Comparison of ENCODE assay signal across 19 cellular contexts in genomic region chr2:127619191-127619590, GRCh38. TPM values are rescaled to one million over a fixed set of nuclear protein-coding genes. Genes with fewer than 3 reads are reported as not detected.
DNase-seq lines count a peak whose midpoint lies in the region; ATAC-seq and TF ChIP-seq lines count a peak whose summit lies in the region.
"Had no signal": no experiment of that assay in that cellular context is flagged by ENCODE, and none has a peak within 500 bp of the region (broad histone marks: within the 10 kb centered on the region; RNA-seq: fewer than 3 reads in every experiment).

No MANE protein-coding gene starts in this region.

- DNase-seq in activated CD8-positive, alpha-beta memory T cell treated with anti-CD3 and anti-CD28 coated beads, Interleukin-2, amount 50 U/mL, for 48 hours: peak; percentile 22
- DNase-seq in activated CD8-positive, alpha-beta memory T cell treated with anti-CD3 and anti-CD28 coated beads, Interleukin-2, amount 10 ng/mL, durations not matched to agents 7 days and 5 days: no peak
- DNase-seq in WERI-Rb-1 (peak; percentile 0), nephron progenitor cell (no peak), NOMO-1 (lab: John Stamatoyannopoulos, UW; ENCODE audit: unreplicated experiment in 2 of 2) (no peak)
- no peak for DNase-seq in activated CD8-positive, alpha-beta T cell treated with anti-CD3 and anti-CD28 coated beads for 36 hours
- no peak for DNase-seq in activated CD4-positive, alpha-beta memory T cell treated with anti-CD3 and anti-CD28 coated beads for 36 hours
- DNase-seq: Calu3; CD4-positive, CD25-positive, alpha-beta regulatory T cell; Karpas-422; NCI-H1417; NCI-H1930; NCI-H2171; NCI-H774; Right ventricle myocardium superior had no signal

- no peak overlapping the region for H3K4me3 Mint-ChIP-seq in activated CD8-positive, alpha-beta memory T cell treated with anti-CD3 and anti-CD28 coated beads, Interleukin-2, amount 10 ng/mL, durations not matched to agents 7 days and 5 days
- no peak overlapping the region for H3K4me3 Mint-ChIP-seq in nephron progenitor cell
- H3K4me3 Mint-ChIP-seq in activated CD8-positive, alpha-beta T cell treated with anti-CD3 and anti-CD28 coated beads for 36 hours: no peak overlapping the region
- H3K4me3 Mint-ChIP-seq in activated CD4-positive, alpha-beta memory T cell treated with anti-CD3 and anti-CD28 coated beads for 36 hours: no peak overlapping the region
- H3K4me3 Mint-ChIP-seq: CD4-positive, CD25-positive, alpha-beta regulatory T cell had no signal

- TF ChIP-seq CTCF in WERI-Rb-1 (IDR thresholded peaks at IDR 0.05; ENCODE audit: low read depth, low read length): no peak
- no peak for TF ChIP-seq CTCF in nephron progenitor cell (IDR thresholded peaks at IDR 0.05)
- TF ChIP-seq CTCF in activated CD8-positive, alpha-beta T cell treated with anti-CD3 and anti-CD28 coated beads for 36 hours (IDR thresholded peaks at IDR 0.05): no peak

- H3K27ac Mint-ChIP-seq in activated CD8-positive, alpha-beta memory T cell treated with anti-CD3 and anti-CD28 coated beads, Interleukin-2, amount 10 ng/mL, durations not matched to agents 7 days and 5 days: no peak overlapping the region
- peak overlapping the region; percentile 59 for H3K27ac Mint-ChIP-seq in nephron progenitor cell
- H3K27ac Mint-ChIP-seq in activated CD8-positive, alpha-beta T cell treated with anti-CD3 and anti-CD28 coated beads for 36 hours: no peak overlapping the region
- no peak overlapping the region for H3K27ac Mint-ChIP-seq in activated CD4-positive, alpha-beta memory T cell treated with anti-CD3 and anti-CD28 coated beads for 36 hours

- H3K9me3 ChIP-seq in WERI-Rb-1 (ENCODE audit: severe bottlenecking): no peaks in the 10 kb centered on the region

- H3K4me3 ChIP-seq in WERI-Rb-1 (ENCODE audit: low read depth, low read length): no peak overlapping the region

- no peaks in the 10 kb centered on the region for H3K36me3 Mint-ChIP-seq in activated CD8-positive, alpha-beta memory T cell treated with anti-CD3 and anti-CD28 coated beads, Interleukin-2, amount 10 ng/mL, durations not matched to agents 7 days and 5 days
- no peaks in the 10 kb centered on the region for H3K36me3 Mint-ChIP-seq in nephron progenitor cell (ENCODE audit: low read depth)
- no peaks in the 10 kb centered on the region for H3K36me3 Mint-ChIP-seq in activated CD8-positive, alpha-beta T cell treated with anti-CD3 and anti-CD28 coated beads for 36 hours (ENCODE audit: low read depth)
- no peaks in the 10 kb centered on the region for H3K36me3 Mint-ChIP-seq in activated CD4-positive, alpha-beta memory T cell treated with anti-CD3 and anti-CD28 coated beads for 36 hours

- ATAC-seq in activated CD8-positive, alpha-beta memory T cell treated with anti-CD3 and anti-CD28 coated beads, Interleukin-2, amount 10 ng/mL, durations not matched to agents 7 days and 5 days: no peak
- ATAC-seq in GM21737 (IDR thresholded peaks at IDR 0.05; ENCODE audit: unreplicated experiment): no peak
- no peak for ATAC-seq in activated CD8-positive, alpha-beta T cell treated with anti-CD3 and anti-CD28 coated beads for 36 hours

- intact Hi-C loops in activated CD8-positive, alpha-beta T cell treated with anti-CD3 and anti-CD28 coated beads for 36 hours (cut with micrococcal nuclease): no loop called here
- intact Hi-C loops in activated CD4-positive, alpha-beta memory T cell treated with anti-CD3 and anti-CD28 coated beads for 36 hours (cut with micrococcal nuclease): no loop called here

- H3K27me3 Mint-ChIP-seq in activated CD8-positive, alpha-beta memory T cell treated with anti-CD3 and anti-CD28 coated beads, Interleukin-2, amount 10 ng/mL, durations not matched to agents 7 days and 5 days: peaks cover 34% of the 10 kb centered on the region
- H3K27me3 Mint-ChIP-seq in nephron progenitor cell (ENCODE audit: low read depth, poor library complexity): peaks cover 18% of the 10 kb centered on the region
- peaks cover 7% of the 10 kb centered on the region for H3K27me3 Mint-ChIP-seq in activated CD8-positive, alpha-beta T cell treated with anti-CD3 and anti-CD28 coated beads for 36 hours
- no peaks in the 10 kb centered on the region for H3K27me3 Mint-ChIP-seq in activated CD4-positive, alpha-beta memory T cell treated with anti-CD3 and anti-CD28 coated beads for 36 hours

- no peaks in the 10 kb centered on the region for H3K27me3 ChIP-seq in WERI-Rb-1 (ENCODE audit: insufficient read depth, low read depth, severe bottlenecking)

- POLR2A ChIA-PET in activated CD8-positive, alpha-beta T cell treated with anti-CD3 and anti-CD28 coated beads for 36 hours (lab: Charles Lee): no interaction called here
- POLR2A ChIA-PET in activated CD4-positive, alpha-beta memory T cell treated with anti-CD3 and anti-CD28 coated beads for 36 hours (lab: Charles Lee): no interaction called here

- no peak overlapping the region for H3K27ac ChIP-seq in WERI-Rb-1

- CTCF ChIA-PET in activated CD8-positive, alpha-beta memory T cell treated with anti-CD3 and anti-CD28 coated beads, Interleukin-2, amount 10 ng/mL, durations not matched to agents 7 days and 5 days (lab: Charles Lee): no interaction called here
- CTCF ChIA-PET in activated CD8-positive, alpha-beta T cell treated with anti-CD3 and anti-CD28 coated beads for 36 hours (lab: Charles Lee): no interaction called here
- CTCF ChIA-PET in activated CD4-positive, alpha-beta memory T cell treated with anti-CD3 and anti-CD28 coated beads for 36 hours (lab: Charles Lee): no interaction called here

- peaks cover 9% of the 10 kb centered on the region for H3K4me1 Mint-ChIP-seq in activated CD8-positive, alpha-beta memory T cell treated with anti-CD3 and anti-CD28 coated beads, Interleukin-2, amount 10 ng/mL, durations not matched to agents 7 days and 5 days
- peaks cover 56% of the 10 kb centered on the region for H3K4me1 Mint-ChIP-seq in nephron progenitor cell
- peaks cover 22% of the 10 kb centered on the region for H3K4me1 Mint-ChIP-seq in activated CD8-positive, alpha-beta T cell treated with anti-CD3 and anti-CD28 coated beads for 36 hours (ENCODE audit: low read depth)
- H3K4me1 Mint-ChIP-seq in activated CD4-positive, alpha-beta memory T cell treated with anti-CD3 and anti-CD28 coated beads for 36 hours (ENCODE audit: low read depth): no peaks in the 10 kb centered on the region

- no peaks in the 10 kb centered on the region for H3K36me3 ChIP-seq in WERI-Rb-1

- H3K9me3 Mint-ChIP-seq in activated CD8-positive, alpha-beta memory T cell treated with anti-CD3 and anti-CD28 coated beads, Interleukin-2, amount 10 ng/mL, durations not matched to agents 7 days and 5 days (ENCODE audit: low read depth): no peaks in the 10 kb centered on the region
- peaks cover 9% of the 10 kb centered on the region for H3K9me3 Mint-ChIP-seq in nephron progenitor cell
- H3K9me3 Mint-ChIP-seq in activated CD8-positive, alpha-beta T cell treated with anti-CD3 and anti-CD28 coated beads for 36 hours: no peaks in the 10 kb centered on the region
- no peaks in the 10 kb centered on the region for H3K9me3 Mint-ChIP-seq in activated CD4-positive, alpha-beta memory T cell treated with anti-CD3 and anti-CD28 coated beads for 36 hours
- H3K9me3 Mint-ChIP-seq: CD4-positive, CD25-positive, alpha-beta regulatory T cell had no signal

RNA-seq across cellular contexts. Expression of gene GPR17, which starts 26.8 kb away (rescaled TPM):
- not detected for total RNA-seq in activated CD8-positive, alpha-beta memory T cell treated with anti-CD3 and anti-CD28 coated beads, Interleukin-2, amount 10 ng/mL, durations not matched to agents 7 days and 5 days
- total RNA-seq in activated CD8-positive, alpha-beta T cell treated with anti-CD3 and anti-CD28 coated beads for 36 hours: not detected
- not detected for total RNA-seq in activated CD4-positive, alpha-beta memory T cell treated with anti-CD3 and anti-CD28 coated beads for 36 hours
- total RNA-seq: Calu3; CD4-positive, CD25-positive, alpha-beta regulatory T cell; Daoy; H4; NCI-H460; Right ventricle myocardium superior had no signal

RNA-seq across cellular contexts. Expression of gene LIMS2, which starts 56.1 kb away (rescaled TPM):
- 10 to 100 TPM in 1 of 2 experiments, 1 to 10 TPM in 1; 4.5 to 11.4 TPM for total RNA-seq in activated CD8-positive, alpha-beta memory T cell treated with anti-CD3 and anti-CD28 coated beads, Interleukin-2, amount 10 ng/mL, durations not matched to agents 7 days and 5 days
- total RNA-seq in activated CD8-positive, alpha-beta T cell treated with anti-CD3 and anti-CD28 coated beads for 36 hours: 10 to 100 TPM; 22.1 to 23.6 TPM
- total RNA-seq in activated CD4-positive, alpha-beta memory T cell treated with anti-CD3 and anti-CD28 coated beads for 36 hours: 10 to 100 TPM; 12.3 to 13.1 TPM
- total RNA-seq: NCI-H460 had no signal

Comparison
In these comparisons a context has a peak if more than half of its experiments do, and no peak if none do; other contexts are left out.
1. DNase-seq: peak in activated CD8-positive, alpha-beta memory T cell treated with anti-CD3 and anti-CD28 coated beads, Interleukin-2, amount 50 U/mL, for 48 hours (single experiment) and WERI-Rb-1 (single experiment); none in activated CD8-positive, alpha-beta memory T cell treated with anti-CD3 and anti-CD28 coated beads, Interleukin-2, amount 10 ng/mL, durations not matched to agents 7 days and 5 days (single experiment), nephron progenitor cell (single experiment), NOMO-1 (0 of 2), activated CD8-positive, alpha-beta T cell treated with anti-CD3 and anti-CD28 coated beads for 36 hours (single experiment) and activated CD4-positive, alpha-beta memory T cell treated with anti-CD3 and anti-CD28 coated beads for 36 hours (single experiment).